ENCODE assay signal across 8 cellular contexts in genomic region chr6:35727206-35727934, GRCh38. TPM values are rescaled to one million over a fixed set of nuclear protein-coding genes. Genes with fewer than 3 reads are reported as not detected.
A peak's percentile ranks its signal among the peaks of the same experiment; 100 is the strongest.
DNase-seq lines count a peak whose midpoint lies in the region; ATAC-seq and TF ChIP-seq lines count a peak whose summit lies in the region.

No MANE protein-coding gene starts in this region.

- no peaks in the 10 kb centered on the region for H3K27me3 Mint-ChIP-seq in activated T-helper 2 cell treated with anti-CD3 and anti-CD28 coated beads, Interferon-gamma antibody, Interleukin-2, Interleukin-4, amounts not matched to agents 10 μg/mL and 5 μg/mL and 100 μg/mL, durations not matched to agents 14 hours and 24 hours and 36 hours (ENCODE audit: low read depth)
- peaks cover 3% of the 10 kb centered on the region for H3K27me3 Mint-ChIP-seq in nephron (ENCODE audit: low read depth)

- H3K27me3 ChIP-seq in HAP-1 (ENCODE audit: low read depth), result no peaks in the 10 kb centered on the region
- no peaks in the 10 kb centered on the region for H3K27me3 ChIP-seq in gastroesophageal sphincter

- H3K27ac Mint-ChIP-seq in activated T-helper 2 cell treated with anti-CD3 and anti-CD28 coated beads, Interferon-gamma antibody, Interleukin-2, Interleukin-4, amounts not matched to agents 10 μg/mL and 5 μg/mL and 100 μg/mL, durations not matched to agents 14 hours and 24 hours and 36 hours, result peak overlapping the region; percentile 85
- H3K27ac Mint-ChIP-seq in nephron, result peak overlapping the region; percentile 89 to 96 (median 92)

- no peaks in the 10 kb centered on the region for H3K9me3 Mint-ChIP-seq in activated T-helper 2 cell treated with anti-CD3 and anti-CD28 coated beads, Interferon-gamma antibody, Interleukin-2, Interleukin-4, amounts not matched to agents 10 μg/mL and 5 μg/mL and 100 μg/mL, durations not matched to agents 14 hours and 24 hours and 36 hours
- H3K9me3 Mint-ChIP-seq in nephron, result no peaks in the 10 kb centered on the region

- H3K4me1 ChIP-seq in HAP-1 (peaks cover 30% of the 10 kb centered on the region), gastroesophageal sphincter (peaks cover 42 to 93% (median 69%) of the 10 kb centered on the region in 3 donors)

- peak; percentile 54 for ATAC-seq in gastroesophageal sphincter

- H3K4me3 ChIP-seq in HAP-1, result peak overlapping the region; percentile 47
- peak overlapping the region; percentile 29 to 63 for H3K4me3 ChIP-seq in gastroesophageal sphincter

- intact Hi-C loops in activated T-helper 2 cell treated with anti-CD3 and anti-CD28 coated beads, Interferon-gamma antibody, Interleukin-2, Interleukin-4, amounts not matched to agents 10 μg/mL and 5 μg/mL and 100 μg/mL, durations not matched to agents 14 hours and 24 hours and 36 hours (cut with micrococcal nuclease), result no loop called here

- DNase-seq in NCI-H524 (lab: John Stamatoyannopoulos, UW) (peak; percentile 52 to 77), NCI-H524 treated with DMSO at 0.1 percent for 48 hours (lab: John Stamatoyannopoulos, UW) (no peak), HAP-1 (ENCODE audit: low spot score in 2 of 2) (peak; percentile 68 to 83), NCI-H1930 (lab: John Stamatoyannopoulos, UW) (peak; percentile 37 to 40), HPDE6-E6E7 (ENCODE audit: extremely low spot score) (no peak)
- no peak for DNase-seq in activated T-helper 2 cell treated with anti-CD3 and anti-CD28 coated beads, Interferon-gamma antibody, Interleukin-2, Interleukin-4, amounts not matched to agents 10 μg/mL and 5 μg/mL and 100 μg/mL, durations not matched to agents 14 hours and 24 hours and 36 hours (ENCODE audit: low spot score)

- peak in 1 of 4 experiments; percentile 9 for TF ChIP-seq CTCF in gastroesophageal sphincter (IDR thresholded peaks at IDR 0.05)
- no peak for TF ChIP-seq CTCF in nephron (IDR thresholded peaks at IDR 0.05; ENCODE audit: unreplicated experiment in 3 of 3)

- TF ChIP-seq EP300 in gastroesophageal sphincter (IDR thresholded peaks at IDR 0.05), result peak; percentile 11

- 10% methylated on average over 5 of the region's 29 CpGs; no CpG with 5 or more reads in 1 of the 2 donors for WGBS in gastroesophageal sphincter (ENCODE audit: low coverage in 1 of 2), 2 donors

- peaks cover 58% of the 10 kb centered on the region for H3K4me1 Mint-ChIP-seq in activated T-helper 2 cell treated with anti-CD3 and anti-CD28 coated beads, Interferon-gamma antibody, Interleukin-2, Interleukin-4, amounts not matched to agents 10 μg/mL and 5 μg/mL and 100 μg/mL, durations not matched to agents 14 hours and 24 hours and 36 hours (ENCODE audit: low read depth)
- H3K4me1 Mint-ChIP-seq in nephron, result peaks cover 51% of the 10 kb centered on the region

- no peaks in the 10 kb centered on the region for H3K36me3 ChIP-seq in HAP-1 (replicated peaks)
- no peaks in the 10 kb centered on the region for H3K36me3 ChIP-seq in gastroesophageal sphincter

- in situ Hi-C loops in HAP-1 (cut with MboI; ENCODE audit: low sequenced_read_pairs), result no loop called here

- peak overlapping the region; percentile 59 for H3K4me3 Mint-ChIP-seq in activated T-helper 2 cell treated with anti-CD3 and anti-CD28 coated beads, Interferon-gamma antibody, Interleukin-2, Interleukin-4, amounts not matched to agents 10 μg/mL and 5 μg/mL and 100 μg/mL, durations not matched to agents 14 hours and 24 hours and 36 hours (ENCODE audit: low read depth)
- peak overlapping the region; percentile 81 to 83 (median 83) for H3K4me3 Mint-ChIP-seq in nephron

- H3K36me3 Mint-ChIP-seq in activated T-helper 2 cell treated with anti-CD3 and anti-CD28 coated beads, Interferon-gamma antibody, Interleukin-2, Interleukin-4, amounts not matched to agents 10 μg/mL and 5 μg/mL and 100 μg/mL, durations not matched to agents 14 hours and 24 hours and 36 hours (ENCODE audit: low read depth), result no peaks in the 10 kb centered on the region
- H3K36me3 Mint-ChIP-seq in nephron (ENCODE audit: low read depth), result no peaks in the 10 kb centered on the region

- H3K27ac ChIP-seq in gastroesophageal sphincter, result peak overlapping the region; percentile 89 to 100 (median 96)

- TF ChIP-seq POLR2A in gastroesophageal sphincter (IDR thresholded peaks at IDR 0.05), result peak; percentile 94

- no peaks in the 10 kb centered on the region for H3K9me3 ChIP-seq in HAP-1
- no peaks in the 10 kb centered on the region for H3K9me3 ChIP-seq in gastroesophageal sphincter

RNA-seq across cellular contexts. Expression of gene ARMC12, which starts 9.5 kb away (rescaled TPM):
- total RNA-seq in activated T-helper 2 cell treated with anti-CD3 and anti-CD28 coated beads, Interferon-gamma antibody, Interleukin-2, Interleukin-4, amounts not matched to agents 10 μg/mL and 5 μg/mL and 100 μg/mL, durations not matched to agents 14 hours and 24 hours and 36 hours, result 0.89 and 0.97 TPM in 2 replicates
- 1 to 10 TPM in 1 of 4 donors, under 1 TPM in 1, not detected in 2; 0.54 to 1.5 TPM for total RNA-seq in gastroesophageal sphincter

RNA-seq across cellular contexts. Expression of gene FKBP5, which starts 38.7 kb away (rescaled TPM):
- 88.1 and 90.9 TPM in 2 replicates for total RNA-seq in activated T-helper 2 cell treated with anti-CD3 and anti-CD28 coated beads, Interferon-gamma antibody, Interleukin-2, Interleukin-4, amounts not matched to agents 10 μg/mL and 5 μg/mL and 100 μg/mL, durations not matched to agents 14 hours and 24 hours and 36 hours
- total RNA-seq in gastroesophageal sphincter, result 100 to 1,000 TPM; 453 to 676 (median 478) TPM

RNA-seq across cellular contexts. Expression of gene CLPSL2, which starts 49.0 kb away (rescaled TPM):
- total RNA-seq in activated T-helper 2 cell treated with anti-CD3 and anti-CD28 coated beads, Interferon-gamma antibody, Interleukin-2, Interleukin-4, amounts not matched to agents 10 μg/mL and 5 μg/mL and 100 μg/mL, durations not matched to agents 14 hours and 24 hours and 36 hours, result not detected in 2 replicates
- not detected for total RNA-seq in gastroesophageal sphincter

RNA-seq across cellular contexts. Expression of gene CLPSL1, which starts 53.4 kb away (rescaled TPM):
- total RNA-seq in activated T-helper 2 cell treated with anti-CD3 and anti-CD28 coated beads, Interferon-gamma antibody, Interleukin-2, Interleukin-4, amounts not matched to agents 10 μg/mL and 5 μg/mL and 100 μg/mL, durations not matched to agents 14 hours and 24 hours and 36 hours, result not detected in 2 replicates
- total RNA-seq in gastroesophageal sphincter, result not detected

Comparison
In these comparisons a context has a peak if more than half of its experiments do, and no peak if none do; other contexts are left out.
1. DNase-seq: peak in NCI-H524 (2 of 2), HAP-1 (2 of 2) and NCI-H1930 (2 of 2); none in NCI-H524 treated with DMSO at 0.1 percent for 48 hours (single experiment), activated T-helper 2 cell treated with anti-CD3 and anti-CD28 coated beads, Interferon-gamma antibody, Interleukin-2, Interleukin-4, amounts not matched to agents 10 μg/mL and 5 μg/mL and 100 μg/mL, durations not matched to agents 14 hours and 24 hours and 36 hours (single experiment) and HPDE6-E6E7 (single experiment).